12 cellular contexts compared by ENCODE assay signal in genomic region chr2:126300348-126300747, GRCh38.
DNase-seq lines count a peak whose midpoint lies in the region; ATAC-seq lines count a peak whose summit lies in the region.
"Had no signal": no experiment of that assay in that cellular context is flagged by ENCODE, and none has a peak within 500 bp of the region (broad histone marks: within the 10 kb centered on the region; RNA-seq: fewer than 3 reads in every experiment).

No MANE protein-coding gene starts in this region.

- POLR2A ChIA-PET in activated CD4-positive, alpha-beta T cell treated with anti-CD3 and anti-CD28 coated beads for 36 hours (lab: Charles Lee) = no interaction called here

- H3K9me3 Mint-ChIP-seq in activated CD4-positive, alpha-beta T cell treated with anti-CD3 and anti-CD28 coated beads for 36 hours (ENCODE audit: low read depth) = no peaks in the 10 kb centered on the region
- H3K9me3 Mint-ChIP-seq in activated T-cell treated with anti-CD3 and anti-CD28 coated beads, Interleukin-2, amount 50 U/mL, for 72 hours = no peaks in the 10 kb centered on the region
- H3K9me3 Mint-ChIP-seq: CD4-positive, alpha-beta T cell; H9 had no signal

- H3K27me3 Mint-ChIP-seq in activated CD4-positive, alpha-beta T cell treated with anti-CD3 and anti-CD28 coated beads for 36 hours = peaks cover 3% of the 10 kb centered on the region
- peaks cover 12% of the 10 kb centered on the region for H3K27me3 Mint-ChIP-seq in activated T-cell treated with anti-CD3 and anti-CD28 coated beads, Interleukin-2, amount 50 U/mL, for 72 hours (ENCODE audit: low read depth)
- H3K27me3 Mint-ChIP-seq: CD4-positive, alpha-beta T cell had no signal

- peaks cover 13% of the 10 kb centered on the region for H3K4me1 Mint-ChIP-seq in activated CD4-positive, alpha-beta T cell treated with anti-CD3 and anti-CD28 coated beads for 36 hours
- peaks cover 30% of the 10 kb centered on the region for H3K4me1 Mint-ChIP-seq in activated T-cell treated with anti-CD3 and anti-CD28 coated beads, Interleukin-2, amount 50 U/mL, for 72 hours (ENCODE audit: low read depth)

- no peaks in the 10 kb centered on the region for H3K36me3 Mint-ChIP-seq in activated CD4-positive, alpha-beta T cell treated with anti-CD3 and anti-CD28 coated beads for 36 hours (ENCODE audit: low read depth)
- no peaks in the 10 kb centered on the region for H3K36me3 Mint-ChIP-seq in activated T-cell treated with anti-CD3 and anti-CD28 coated beads, Interleukin-2, amount 50 U/mL, for 72 hours (ENCODE audit: insufficient read depth in 2 of 2)

- peak; percentile 59 for ATAC-seq in activated CD4-positive, alpha-beta T cell treated with anti-CD3 and anti-CD28 coated beads for 36 hours
- ATAC-seq in activated T-cell treated with anti-CD3 and anti-CD28 coated beads, Interleukin-2, amount 50 U/mL, for 72 hours (replicated peaks in 1 of 2) = peak; percentile 60 to 67
- ATAC-seq in HG03280 (IDR thresholded peaks at IDR 0.05; ENCODE audit: unreplicated experiment) = no peak
- ATAC-seq: A549 had no signal

- CTCF ChIA-PET in activated CD4-positive, alpha-beta T cell treated with anti-CD3 and anti-CD28 coated beads for 36 hours (lab: Charles Lee) = no interaction called here

- intact Hi-C loops in activated CD4-positive, alpha-beta T cell treated with anti-CD3 and anti-CD28 coated beads for 36 hours (cut with DNase I, micrococcal nuclease) = loop anchor here in 1 of 2 experiments (1.0 kb wide), 1 partner anchor 113 kb away; no protein-coding TSS in a partner anchor

- no peak overlapping the region for H3K4me3 Mint-ChIP-seq in activated CD4-positive, alpha-beta T cell treated with anti-CD3 and anti-CD28 coated beads for 36 hours
- H3K4me3 Mint-ChIP-seq in activated T-cell treated with anti-CD3 and anti-CD28 coated beads, Interleukin-2, amount 50 U/mL, for 72 hours = peak overlapping the region in 1 of 2 donors; percentile 38
- H3K4me3 Mint-ChIP-seq: CD4-positive, alpha-beta T cell; H9 had no signal

- no peak for DNase-seq in activated CD4-positive, alpha-beta T cell treated with anti-CD3 and anti-CD28 coated beads for 36 hours
- DNase-seq in activated CD4-positive, alpha-beta T cell treated with anti-CD3 and anti-CD28 coated beads, Interleukin-2, amount 50 U/mL, for 48 hours = no peak
- DNase-seq in activated T-cell treated with anti-CD3 and anti-CD28 coated beads, Interleukin-2, amount 50 U/mL, for 72 hours = no peak
- no peak for DNase-seq in activated T-cell treated with anti-CD3 and anti-CD28 coated beads, Interleukin-2, amount 50 U/mL, for 1 hour
- peak; percentile 1 for DNase-seq in HT1080 (ENCODE audit: low read depth)
- peak; percentile 12 for DNase-seq in foreskin melanocyte
- DNase-seq: AML-193; Caco-2; CD4-positive, alpha-beta T cell; H9 had no signal

- peak overlapping the region; percentile 75 for H3K27ac Mint-ChIP-seq in activated CD4-positive, alpha-beta T cell treated with anti-CD3 and anti-CD28 coated beads for 36 hours
- peak overlapping the region; percentile 70 for H3K27ac Mint-ChIP-seq in activated T-cell treated with anti-CD3 and anti-CD28 coated beads, Interleukin-2, amount 50 U/mL, for 72 hours
- H3K27ac Mint-ChIP-seq: CD4-positive, alpha-beta T cell; H9 had no signal

Comparison
In these comparisons a context has a peak if more than half of its experiments do, and no peak if none do; other contexts are left out.
1. DNase-seq: peak in HT1080 (single experiment) and foreskin melanocyte (single experiment); none in activated CD4-positive, alpha-beta T cell treated with anti-CD3 and anti-CD28 coated beads for 36 hours (single experiment), activated CD4-positive, alpha-beta T cell treated with anti-CD3 and anti-CD28 coated beads, Interleukin-2, amount 50 U/mL, for 48 hours (0 of 2), activated T-cell treated with anti-CD3 and anti-CD28 coated beads, Interleukin-2, amount 50 U/mL, for 72 hours (0 of 2) and activated T-cell treated with anti-CD3 and anti-CD28 coated beads, Interleukin-2, amount 50 U/mL, for 1 hour (single experiment).